Comparison of ENCODE assay signal across 8 cellular contexts in the genomic region with DNA sequence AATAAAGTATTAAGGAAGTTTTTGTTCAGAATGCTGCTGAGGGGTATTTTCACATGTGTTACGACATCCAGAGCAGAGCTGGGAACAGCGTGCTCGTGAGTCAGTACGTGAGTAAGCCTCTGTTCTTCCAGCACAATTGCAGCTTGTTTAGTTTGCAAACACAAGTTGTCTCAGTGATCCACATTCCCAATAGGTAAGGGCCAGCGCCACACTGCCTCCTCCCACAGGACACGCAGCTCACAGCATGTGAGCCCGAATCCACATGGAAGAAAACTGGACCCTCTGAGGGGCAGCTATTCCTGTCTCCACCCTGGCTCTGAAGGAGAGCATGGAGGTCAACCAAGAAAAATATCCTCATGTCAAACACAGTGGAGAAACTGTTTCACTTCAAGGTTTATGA.
DNase-seq lines count a peak whose midpoint lies in the region; ATAC-seq lines count a peak whose summit lies in the region.

No MANE protein-coding gene starts in this region.

- DNase-seq in EH (ENCODE audit: low read depth): peak; percentile 88
- peak; percentile 28 for DNase-seq in T1000 (lab: John Stamatoyannopoulos, UW)
- DNase-seq in glomerular endothelial cell (ENCODE audit: extremely low read depth, low read depth, low spot score): peak; percentile 66
- peak; percentile 62 for DNase-seq in putamen (ENCODE audit: low spot score)
- DNase-seq in ecto neural progenitor cell (ENCODE audit: low spot score): no peak
- DNase-seq in COR-L47 (lab: John Stamatoyannopoulos, UW): no peak
- DNase-seq in iPS-NIHi11 (ENCODE audit: low spot score): no peak

- ATAC-seq in HG03045 (IDR thresholded peaks at IDR 0.05; ENCODE audit: unreplicated experiment): no peak

Comparison
In these comparisons a context has a peak if more than half of its experiments do, and no peak if none do; other contexts are left out.
1. DNase-seq: peak in EH (single experiment), T1000 (single experiment), glomerular endothelial cell (single experiment) and putamen (single experiment); none in ecto neural progenitor cell (single experiment), COR-L47 (single experiment) and iPS-NIHi11 (single experiment).